9 cellular contexts compared by ENCODE assay signal in genomic region chr3:156817931-156818765, GRCh38. TPM values are rescaled to one million over a fixed set of nuclear protein-coding genes. Genes with fewer than 3 reads are reported as not detected.
A peak's percentile ranks its signal among the peaks of the same experiment; 100 is the strongest.
DNase-seq lines count a peak whose midpoint lies in the region; ATAC-seq and TF ChIP-seq lines count a peak whose summit lies in the region.
"Had no signal": no experiment of that assay in that cellular context is flagged by ENCODE, and none has a peak within 500 bp of the region (broad histone marks: within the 10 kb centered on the region; RNA-seq: fewer than 3 reads in every experiment).

No MANE protein-coding gene starts in this region.

- in situ Hi-C loops in HAP-1 (cut with MboI; ENCODE audit: low sequenced_read_pairs) = no loop called here

- DNase-seq in SK-N-SH (no peak), T-cell (no peak), foreskin keratinocyte (peak in 1 of 2 donors; percentile 59), HAP-1 (ENCODE audit: low spot score in 2 of 2) (no peak)
- DNase-seq: MV-4-11 had no signal

- no peaks in the 10 kb centered on the region for H3K9me3 ChIP-seq in SK-N-SH
- H3K9me3 ChIP-seq in HAP-1 = no peaks in the 10 kb centered on the region

- H3K27me3 ChIP-seq in SK-N-SH (ENCODE audit: insufficient read depth) (no peaks in the 10 kb centered on the region), foreskin keratinocyte (no peaks in the 10 kb centered on the region), HAP-1 (ENCODE audit: low read depth) (no peaks in the 10 kb centered on the region)

- H3K27ac ChIP-seq in SK-N-SH (ENCODE audit: low read depth in 2 of 2, low read length in 1 of 2) = peak overlapping the region in 1 of 2 experiments; percentile 91; a peak in 2 of 4 replicates
- peak overlapping the region; percentile 87 for H3K27ac ChIP-seq in foreskin keratinocyte

- no peaks in the 10 kb centered on the region for H3K27me3 Mint-ChIP-seq in T-cell
- H3K27me3 Mint-ChIP-seq in stimulated activated memory B cell treated with anti-CD40 and anti-IgM and Interleukin-4, amounts not matched to agents 10 μg/mL and 1 μg/mL and 100 μg/mL, for 72 hours = no peaks in the 10 kb centered on the region

- H3F3A ChIP-seq in SK-N-SH (replicated peaks; ENCODE audit: insufficient read depth) = peaks cover 5% of the 10 kb centered on the region

- TF ChIP-seq CTCF in SK-N-SH (IDR thresholded peaks at IDR 0.05) = no peak
- no peak for TF ChIP-seq CTCF in foreskin keratinocyte (conservative IDR thresholded peaks at IDR 0.05)

- H3K4me1 ChIP-seq in SK-N-SH (ENCODE audit: control insufficient read depth in 1 of 2, insufficient read depth in 2 of 2, low read depth in 1 of 2, low read length in 1 of 2) (peaks cover 16 to 24% of the 10 kb centered on the region in 2 experiments; a peak in 3 of 4 replicates), foreskin keratinocyte (peaks cover 48% of the 10 kb centered on the region), HAP-1 (peaks cover 28% of the 10 kb centered on the region)

- H3K36me3 ChIP-seq in SK-N-SH (replicated peaks in 1 of 2; ENCODE audit: control insufficient read depth in 1 of 2, insufficient read depth in 2 of 2, low read length in 1 of 2) = no peaks in the 10 kb centered on the region
- no peaks in the 10 kb centered on the region; the same call in 1 of the 2 replicates for H3K36me3 ChIP-seq in HAP-1 (replicated peaks)

- H3K9ac ChIP-seq in SK-N-SH = no peak overlapping the region

- no peaks in the 10 kb centered on the region for H3K79me2 ChIP-seq in SK-N-SH (ENCODE audit: insufficient read depth)

- H3K9me3 Mint-ChIP-seq in T-cell = peaks cover 0 to 2% (median 0%) of the 10 kb centered on the region in 3 donors
- peaks cover 3% of the 10 kb centered on the region for H3K9me3 Mint-ChIP-seq in stimulated activated memory B cell treated with anti-CD40 and anti-IgM and Interleukin-4, amounts not matched to agents 10 μg/mL and 1 μg/mL and 100 μg/mL, for 72 hours

- CTCF ChIA-PET in SK-N-SH (lab: Yijun Ruan, JAX) = interaction anchor here (1.2 to 1.9 kb wide), 4 partner anchors 71 to 319 kb away, joined by 3 to 10 read pairs (median 6); partner anchors contain the start of gene TIPARP
- CTCF ChIA-PET in T-cell (lab: Charles Lee) = interaction anchor here in 1 of 2 donors (0.6 to 1.0 kb wide), 3 partner anchors 57 to 799 kb away, joined by 3 to 4 read pairs (median 3); no protein-coding TSS in a partner anchor

- TF ChIP-seq RAD21 in SK-N-SH (IDR thresholded peaks at IDR 0.05; ENCODE audit: low read length) = no peak

- H2AFZ ChIP-seq in SK-N-SH (ENCODE audit: low read depth) = peak overlapping the region; percentile 97

- H3K4me3 ChIP-seq in SK-N-SH (ENCODE audit: low read depth in 2 of 2, low read length in 1 of 2) (no peak overlapping the region), HAP-1 (no peak overlapping the region)

- H3K9me2 ChIP-seq in SK-N-SH = no peaks in the 10 kb centered on the region

- no peak for TF ChIP-seq EP300 in SK-N-SH (IDR thresholded peaks at IDR 0.05; ENCODE audit: borderline replicate concordance in 1 of 2, low read depth in 1 of 2, low read length in 1 of 2)

- ATAC-seq in SK-N-SH treated with all-trans-retinoic acid at 6 μM for 48 hours = no peak
- no peak for ATAC-seq in T-cell (replicated peaks in 1 of 4)
- no peak for ATAC-seq in foreskin keratinocyte
- ATAC-seq in stimulated activated memory B cell treated with anti-CD40 and anti-IgM and Interleukin-4, amounts not matched to agents 10 μg/mL and 1 μg/mL and 100 μg/mL, for 72 hours = no peak
- ATAC-seq in GM21381 (IDR thresholded peaks at IDR 0.05; ENCODE audit: unreplicated experiment) = no peak
- ATAC-seq in GM21529 (IDR thresholded peaks at IDR 0.05; ENCODE audit: unreplicated experiment) = no peak

- POLR2A ChIA-PET in SK-N-SH (lab: Yijun Ruan, JAX) (interaction anchor here (0.6 kb wide), 1 partner anchor 676 kb away, joined by 3 read pairs; no protein-coding TSS in a partner anchor), T-cell (lab: Charles Lee) (interaction anchor here (0.7 to 1.0 kb wide), 2 partner anchors 9 to 145 kb away, joined by 3 read pairs; no protein-coding TSS in a partner anchor)

- peak overlapping the region; percentile 98 to 99 for H3K27ac Mint-ChIP-seq in T-cell
- peak overlapping the region; percentile 97 for H3K27ac Mint-ChIP-seq in stimulated activated memory B cell treated with anti-CD40 and anti-IgM and Interleukin-4, amounts not matched to agents 10 μg/mL and 1 μg/mL and 100 μg/mL, for 72 hours

- no peak overlapping the region for H3K4me2 ChIP-seq in SK-N-SH

- WGBS in SK-N-SH (ENCODE audit: low lambda C conversion rate) = 90% methylated on average over 4 of the region's 4 CpGs

- no peaks in the 10 kb centered on the region for H4K20me1 ChIP-seq in SK-N-SH (ENCODE audit: insufficient read depth)

- H3K36me3 Mint-ChIP-seq in T-cell = peaks cover 3% of the 10 kb centered on the region
- H3K36me3 Mint-ChIP-seq in stimulated activated memory B cell treated with anti-CD40 and anti-IgM and Interleukin-4, amounts not matched to agents 10 μg/mL and 1 μg/mL and 100 μg/mL, for 72 hours = peaks cover 10% of the 10 kb centered on the region

- H3K4me1 Mint-ChIP-seq in T-cell = peaks cover 23 to 41% (median 37%) of the 10 kb centered on the region in 3 donors
- H3K4me1 Mint-ChIP-seq in stimulated activated memory B cell treated with anti-CD40 and anti-IgM and Interleukin-4, amounts not matched to agents 10 μg/mL and 1 μg/mL and 100 μg/mL, for 72 hours = peaks cover 37% of the 10 kb centered on the region

- H3K4me3 Mint-ChIP-seq in T-cell = peak overlapping the region; percentile 88 to 92 (median 89)
- H3K4me3 Mint-ChIP-seq in stimulated activated memory B cell treated with anti-CD40 and anti-IgM and Interleukin-4, amounts not matched to agents 10 μg/mL and 1 μg/mL and 100 μg/mL, for 72 hours = peak overlapping the region; percentile 78

TF ChIP-seq in SK-N-SH, 30 proteins besides CTCF, POLR2A, EP300 and RAD21:
- TF ChIP-seq GABPA (IDR thresholded peaks at IDR 0.05; ENCODE audit: low read depth) (no peak), GATA2 (CRISPR knock-in tag; IDR thresholded peaks at IDR 0.05) (no peak), RFX5 (IDR thresholded peaks at IDR 0.05; ENCODE audit: low read length) (no peak), MEF2A (IDR thresholded peaks at IDR 0.05; ENCODE audit: borderline replicate concordance, low read depth) (no peak)
- TF ChIP-seq, protein P1, sequence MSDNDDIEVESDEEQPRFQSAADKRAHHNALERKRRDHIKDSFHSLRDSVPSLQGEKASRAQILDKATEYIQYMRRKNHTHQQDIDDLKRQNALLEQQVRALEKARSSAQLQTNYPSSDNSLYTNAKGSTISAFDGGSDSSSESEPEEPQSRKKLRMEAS (IDR thresholded peaks at IDR 0.05; ENCODE audit: low read depth) = no peak

TF ChIP-seq in SK-N-SH treated with all-trans-retinoic acid at 6 μM for 48 hours, 23 proteins besides CTCF, POLR2A, EP300 and RAD21 (continues in another document):
- TF ChIP-seq ZNF8 (CRISPR knock-in tag; IDR thresholded peaks at IDR 0.05) (no peak), ZFP3 (CRISPR knock-in tag; IDR thresholded peaks at IDR 0.05) (no peak), PPARA (CRISPR knock-in tag; IDR thresholded peaks at IDR 0.05; ENCODE audit: borderline replicate concordance) (no peak), RARB (CRISPR knock-in tag; IDR thresholded peaks at IDR 0.05) (no peak), ESRRG (CRISPR knock-in tag; IDR thresholded peaks at IDR 0.05) (no peak), ZC3H10 (CRISPR knock-in tag; IDR thresholded peaks at IDR 0.05) (no peak), ZNF70 (CRISPR knock-in tag; IDR thresholded peaks at IDR 0.05) (no peak)
- TF ChIP-seq, protein P2, sequence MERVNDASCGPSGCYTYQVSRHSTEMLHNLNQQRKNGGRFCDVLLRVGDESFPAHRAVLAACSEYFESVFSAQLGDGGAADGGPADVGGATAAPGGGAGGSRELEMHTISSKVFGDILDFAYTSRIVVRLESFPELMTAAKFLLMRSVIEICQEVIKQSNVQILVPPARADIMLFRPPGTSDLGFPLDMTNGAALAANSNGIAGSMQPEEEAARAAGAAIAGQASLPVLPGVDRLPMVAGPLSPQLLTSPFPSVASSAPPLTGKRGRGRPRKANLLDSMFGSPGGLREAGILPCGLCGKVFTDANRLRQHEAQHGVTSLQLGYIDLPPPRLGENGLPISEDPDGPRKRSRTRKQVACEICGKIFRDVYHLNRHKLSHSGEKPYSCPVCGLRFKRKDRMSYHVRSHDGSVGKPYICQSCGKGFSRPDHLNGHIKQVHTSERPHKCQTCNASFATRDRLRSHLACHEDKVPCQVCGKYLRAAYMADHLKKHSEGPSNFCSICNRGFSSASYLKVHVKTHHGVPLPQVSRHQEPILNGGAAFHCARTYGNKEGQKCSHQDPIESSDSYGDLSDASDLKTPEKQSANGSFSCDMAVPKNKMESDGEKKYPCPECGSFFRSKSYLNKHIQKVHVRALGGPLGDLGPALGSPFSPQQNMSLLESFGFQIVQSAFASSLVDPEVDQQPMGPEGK (CRISPR knock-in tag; IDR thresholded peaks at IDR 0.05; ENCODE audit: borderline replicate concordance) = no peak
- TF ChIP-seq, protein P3, sequence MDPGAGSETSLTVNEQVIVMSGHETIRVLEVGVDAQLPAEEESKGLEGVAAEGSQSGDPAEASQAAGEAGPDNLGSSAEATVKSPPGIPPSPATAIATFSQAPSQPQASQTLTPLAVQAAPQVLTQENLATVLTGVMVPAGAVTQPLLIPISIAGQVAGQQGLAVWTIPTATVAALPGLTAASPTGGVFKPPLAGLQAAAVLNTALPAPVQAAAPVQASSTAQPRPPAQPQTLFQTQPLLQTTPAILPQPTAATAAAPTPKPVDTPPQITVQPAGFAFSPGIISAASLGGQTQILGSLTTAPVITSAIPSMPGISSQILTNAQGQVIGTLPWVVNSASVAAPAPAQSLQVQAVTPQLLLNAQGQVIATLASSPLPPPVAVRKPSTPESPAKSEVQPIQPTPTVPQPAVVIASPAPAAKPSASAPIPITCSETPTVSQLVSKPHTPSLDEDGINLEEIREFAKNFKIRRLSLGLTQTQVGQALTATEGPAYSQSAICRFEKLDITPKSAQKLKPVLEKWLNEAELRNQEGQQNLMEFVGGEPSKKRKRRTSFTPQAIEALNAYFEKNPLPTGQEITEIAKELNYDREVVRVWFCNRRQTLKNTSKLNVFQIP (CRISPR knock-in tag; IDR thresholded peaks at IDR 0.05; ENCODE audit: borderline replicate concordance, low read depth) = no peak

RNA-seq across cellular contexts. Expression of gene LEKR1, which starts 8.0 kb away (rescaled TPM):
- polyA plus RNA-seq in SK-N-SH (2012; rRNA removed) (0.30 and 0.55 TPM in 2 replicates), foreskin keratinocyte (0.03 and 0.27 TPM in 2 replicates)
- 0.36 and 0.43 TPM in 2 replicates for polyA plus RNA-seq in SK-N-SH (2012; cell fraction: cytosol; rRNA removed)
- 0.60 and 0.92 TPM in 2 replicates for polyA plus RNA-seq in SK-N-SH (2012; cell fraction: nucleus; rRNA removed)
- total RNA-seq in T-cell (1 to 10 TPM; 1.2 to 3.6 (median 2.8) TPM), foreskin keratinocyte (0.37 and 0.67 TPM in 2 replicates)
